In genomic region chr13:23707674-23708073, GRCh38 we compare ENCODE assay signal across 10 cellular contexts.
A peak's percentile ranks its signal among the peaks of the same experiment; 100 is the strongest.
DNase-seq lines count a peak whose midpoint lies in the region; ATAC-seq, FAIRE-seq and TF ChIP-seq lines count a peak whose summit lies in the region.
"Had no signal": no experiment of that assay in that cellular context is flagged by ENCODE, and none has a peak within 500 bp of the region (broad histone marks: within the 10 kb centered on the region; RNA-seq: fewer than 3 reads in every experiment).

No MANE protein-coding gene starts in this region.

- no peak overlapping the region for H3K9ac ChIP-seq in kidney (ENCODE audit: low read length in 2 of 2)
- H3K9ac ChIP-seq: parathyroid adenoma had no signal

- peaks cover 0 to 2% of the 10 kb centered on the region in 2 donors for H3K9me3 ChIP-seq in kidney (ENCODE audit: control insufficient read depth in 1 of 2, low read length in 2 of 2)

- no peak overlapping the region for H3K27ac ChIP-seq in kidney (ENCODE audit: low read depth in 2 of 2, low read length in 2 of 2)
- H3K27ac ChIP-seq: parathyroid adenoma had no signal

- H3K4me3 ChIP-seq in WI38 (ENCODE audit: low read depth, low read length): no peak overlapping the region
- no peak overlapping the region for H3K4me3 ChIP-seq in kidney (ENCODE audit: low read length in 2 of 2)

- FAIRE-seq in D721Med (lab: Jason Lieb, UNC) (no peak), kidney (lab: Jason Lieb, UNC) (peak; percentile 77)

- no peak for ATAC-seq in GM18505 (IDR thresholded peaks at IDR 0.05; ENCODE audit: unreplicated experiment)
- ATAC-seq in HG03095 (IDR thresholded peaks at IDR 0.05; ENCODE audit: unreplicated experiment): no peak
- ATAC-seq in GM21447 (IDR thresholded peaks at IDR 0.05; ENCODE audit: unreplicated experiment): no peak

- intact Hi-C loops in kidney (cut with DNase I): no loop called here

- no peaks in the 10 kb centered on the region for H3K4me1 ChIP-seq in kidney (ENCODE audit: control insufficient read depth in 1 of 2, insufficient read depth in 1 of 2, low read depth in 1 of 2, low read length in 2 of 2)
- H3K4me1 ChIP-seq: parathyroid adenoma had no signal

- no peaks in the 10 kb centered on the region for H3K36me3 ChIP-seq in kidney (ENCODE audit: control insufficient read depth in 1 of 2, insufficient read depth in 2 of 2, low read length in 2 of 2)

- TF ChIP-seq POLR2A in GM18505 (IDR thresholded peaks at IDR 0.05; ENCODE audit: borderline replicate concordance, extremely low read depth, insufficient read depth, insufficient read length): no peak

- TF ChIP-seq CTCF in D721Med (IDR thresholded peaks at IDR 0.05; ENCODE audit: insufficient read depth, missing control alignments) (peak; percentile 29), WI38 (IDR thresholded peaks at IDR 0.05; ENCODE audit: low read depth, low read length) (peak; percentile 26; the same call in 1 of the 2 replicates), kidney (IDR thresholded peaks at IDR 0.05; ENCODE audit: borderline replicate concordance, extremely low read depth, insufficient read depth) (peak; percentile 31)

- DNase-seq in D721Med (ENCODE audit: insufficient read length, low spot score) (no peak), HPDE6-E6E7 (ENCODE audit: extremely low spot score) (peak; percentile 2), kidney (no peak), NK-92 (lab: John Stamatoyannopoulos, UW; ENCODE audit: unreplicated experiment) (no peak)
- DNase-seq: activated effector memory CD4-positive, alpha-beta T cell treated with Interleukin-2 at 50 U/mL for 16 hours had no signal
